Comparison of ENCODE assay signal across 10 cellular contexts in the genomic region with DNA sequence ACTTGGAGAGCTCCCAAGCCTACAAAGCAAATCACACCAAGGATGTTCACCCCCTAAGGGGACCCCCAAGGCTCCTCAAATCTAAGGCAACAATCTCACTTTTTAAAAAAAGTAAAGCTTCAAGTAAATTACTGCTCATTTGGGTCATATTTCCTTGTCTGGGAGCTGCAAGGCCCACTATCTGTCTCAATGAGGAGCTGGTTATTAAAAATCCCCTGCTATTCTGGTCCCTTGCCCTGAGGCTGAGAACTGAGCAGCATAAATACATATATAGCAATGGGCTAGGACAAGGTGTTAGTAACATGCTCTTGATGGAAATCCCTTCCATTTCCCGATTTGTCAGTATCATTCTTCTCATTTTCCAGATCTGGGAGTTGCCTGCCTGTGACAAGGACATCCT.
DNase-seq lines count a peak whose midpoint lies in the region; ATAC-seq and TF ChIP-seq lines count a peak whose summit lies in the region.
"Had no signal": no experiment of that assay in that cellular context is flagged by ENCODE, and none has a peak within 500 bp of the region (broad histone marks: within the 10 kb centered on the region; RNA-seq: fewer than 3 reads in every experiment).

No MANE protein-coding gene starts in this region.

- H3K27ac Mint-ChIP-seq in Calu3 (ENCODE audit: unreplicated experiment), result peak overlapping the region; percentile 74

- H3K36me3 ChIP-seq in PC-3 (ENCODE audit: low read depth, low read length), result peaks cover 79% of the 10 kb centered on the region
- H3K36me3 ChIP-seq in sigmoid colon, result peaks cover 0 to 10% (median 0%) of the 10 kb centered on the region in 4 donors
- peaks cover 0 to 22% of the 10 kb centered on the region in 2 donors for H3K36me3 ChIP-seq in neuronal stem cell (replicated peaks in 1 of 2; ENCODE audit: control insufficient read depth in 2 of 2, insufficient read depth in 2 of 2, low read length in 2 of 2)
- H3K36me3 ChIP-seq: prostate gland had no signal

- no peak overlapping the region for H4K91ac ChIP-seq in neuronal stem cell (ENCODE audit: low read depth, low read length, poor library complexity)

- no peak overlapping the region for H2AK5ac ChIP-seq in neuronal stem cell (ENCODE audit: low read depth, low read length)

- WGBS in sigmoid colon, 2 donors, result 71 to 74% methylated on average over 1 of the region's 1 CpG
- no CpG with 5 or more reads among the region's 1 CpG for WGBS in neuronal stem cell (ENCODE audit: extremely low coverage in 2 of 2, insufficient read length in 2 of 2, insufficient replicate concordance in 1 of 2), 2 donors

- H3K79me2 ChIP-seq in PC-3 (ENCODE audit: low read length), result peaks cover 94% of the 10 kb centered on the region

- ATAC-seq in PC-3, result no peak

- no peak overlapping the region for H3K23ac ChIP-seq in neuronal stem cell (ENCODE audit: low read depth, low read length, poor library complexity)

- DNase-seq in Calu3, result no peak
- DNase-seq in PC-3, result no peak
- DNase-seq in dorsolateral prefrontal cortex, result no peak
- no peak for DNase-seq in sigmoid colon
- no peak for DNase-seq in COR-L47 (lab: John Stamatoyannopoulos, UW)
- no peak for DNase-seq in mucosa of gallbladder (ENCODE audit: low spot score)
- no peak for DNase-seq in HT-29 (ENCODE audit: low spot score)
- no peak for DNase-seq in neuronal stem cell (ENCODE audit: low spot score)

- CTCF ChIA-PET in Calu3 (lab: Charles Lee) (interaction anchor here (1.1 to 2.4 kb wide), 4 partner anchors 17 to 310 kb away, joined by 3 to 5 read pairs (median 4); no protein-coding TSS in a partner anchor), PC-3 (lab: Charles Lee) (interaction anchor here (1.4 kb wide), 1 partner anchor 132 kb away, joined by 4 read pairs; no protein-coding TSS in a partner anchor)

- TF ChIP-seq CTCF in Calu3 (IDR thresholded peaks at IDR 0.05; ENCODE audit: unreplicated experiment), result no peak
- no peak for TF ChIP-seq CTCF in PC-3 (conservative IDR thresholded peaks at IDR 0.05; ENCODE audit: low read depth, low read length)
- TF ChIP-seq CTCF in dorsolateral prefrontal cortex (IDR thresholded peaks at IDR 0.05 in 54 of 56, conservative IDR thresholded peaks at IDR 0.05 in 2 of 56; ENCODE audit: low read depth in 1 of 56, partially characterized antibody in 56 of 56), result no peak
- no peak for TF ChIP-seq CTCF in sigmoid colon (IDR thresholded peaks at IDR 0.05)

- intact Hi-C loops in Calu3 (cut with micrococcal nuclease; ENCODE audit: unreplicated experiment), result loop anchor here (5.0 kb wide), 3 partner anchors 34 to 176 kb away; no protein-coding TSS in a partner anchor
- intact Hi-C loops in PC-3 (cut with micrococcal nuclease), result no loop called here
- intact Hi-C loops in dorsolateral prefrontal cortex (cut with DNase I), result no loop called here
- intact Hi-C loops in sigmoid colon (cut with DNase I), result no loop called here

- POLR2A ChIA-PET in PC-3 (lab: Charles Lee; ENCODE audit: unreplicated experiment), result no interaction called here

- H2BK15ac ChIP-seq in neuronal stem cell (ENCODE audit: low read length), result no peak overlapping the region

- H3K27me3 ChIP-seq in PC-3 (ENCODE audit: low read length) (no peaks in the 10 kb centered on the region), dorsolateral prefrontal cortex (no peaks in the 10 kb centered on the region), sigmoid colon (no peaks in the 10 kb centered on the region), neuronal stem cell (ENCODE audit: control insufficient read depth in 3 of 3, insufficient read depth in 3 of 3, low read depth in 1 of 3, low read length in 3 of 3) (no peaks in the 10 kb centered on the region)

- H4K20me1 ChIP-seq in PC-3 (ENCODE audit: low read length), result no peaks in the 10 kb centered on the region

- no peaks in the 10 kb centered on the region for H3K27me3 Mint-ChIP-seq in Calu3 (ENCODE audit: unreplicated experiment)

- no peak overlapping the region for H3K4me3 Mint-ChIP-seq in Calu3 (ENCODE audit: low read depth, unreplicated experiment)

- no peak overlapping the region for H3K4ac ChIP-seq in neuronal stem cell (ENCODE audit: low read length)

- no peak overlapping the region for H2AFZ ChIP-seq in PC-3 (ENCODE audit: low read length)
- no peak overlapping the region for H2AFZ ChIP-seq in neuronal stem cell (ENCODE audit: low read length)

- no peak overlapping the region for H2BK12ac ChIP-seq in neuronal stem cell (ENCODE audit: low read length)

- H3K4me1 ChIP-seq in PC-3 (ENCODE audit: insufficient read depth, low read length) (peaks cover 35% of the 10 kb centered on the region), sigmoid colon (peaks cover 0 to 51% (median 38%) of the 10 kb centered on the region in 4 donors), neuronal stem cell (ENCODE audit: control insufficient read depth in 2 of 2, insufficient read depth in 1 of 2, low read depth in 1 of 2, low read length in 2 of 2) (peaks cover 0 to 7% of the 10 kb centered on the region in 2 donors)
- H3K4me1 ChIP-seq: prostate gland had no signal

- no peak overlapping the region for H3K14ac ChIP-seq in neuronal stem cell (ENCODE audit: low read length)

- no peaks in the 10 kb centered on the region for H3K9me3 Mint-ChIP-seq in Calu3 (ENCODE audit: low read depth, unreplicated experiment)

- H3K79me1 ChIP-seq in neuronal stem cell (ENCODE audit: low read depth, low read length), result no peaks in the 10 kb centered on the region

- H3K9me2 ChIP-seq in PC-3 (replicated peaks; ENCODE audit: low read length), result no peaks in the 10 kb centered on the region

- H4K8ac ChIP-seq in neuronal stem cell (ENCODE audit: low read depth, low read length), result no peak overlapping the region

- H3K27ac ChIP-seq in PC-3 (ENCODE audit: low read length) (peak overlapping the region; percentile 75), dorsolateral prefrontal cortex (peak overlapping the region in 32 of 59 donors; percentile 2 to 79 (median 56)), sigmoid colon (peak overlapping the region; percentile 53 to 71 (median 61)), neuronal stem cell (replicated peaks; ENCODE audit: low read length) (no peak overlapping the region)
- H3K27ac ChIP-seq: prostate gland, SK-N-MC had no signal

- BruUV-seq in Calu3 (replicated peaks; lab: Mats Ljungman, UMichigan) (no TSS peak), PC-3 (replicated peaks; lab: Mats Ljungman, UMichigan) (no TSS peak)

- H3K4me3 ChIP-seq in PC-3 (ENCODE audit: low read length) (no peak overlapping the region), dorsolateral prefrontal cortex (no peak overlapping the region), sigmoid colon (no peak overlapping the region), neuronal stem cell (ENCODE audit: low read length in 2 of 2) (no peak overlapping the region)
- H3K4me3 ChIP-seq: prostate gland, SK-N-MC had no signal

- no peak for TF ChIP-seq EP300 in sigmoid colon (IDR thresholded peaks at IDR 0.05)

- H3F3A ChIP-seq in PC-3 (ENCODE audit: low read length, unreplicated experiment), result no peaks in the 10 kb centered on the region

- peak overlapping the region; percentile 34 for H3K9ac ChIP-seq in PC-3 (ENCODE audit: low read length)
- no peak overlapping the region for H3K9ac ChIP-seq in neuronal stem cell (ENCODE audit: low read depth, low read length, poor library complexity)

- peaks cover 72% of the 10 kb centered on the region for H3K4me1 Mint-ChIP-seq in Calu3 (ENCODE audit: low read depth, unreplicated experiment)

- no peak overlapping the region for H2BK120ac ChIP-seq in neuronal stem cell (ENCODE audit: low read depth, low read length)

- peaks cover 21% of the 10 kb centered on the region for H3K36me3 Mint-ChIP-seq in Calu3 (ENCODE audit: insufficient read depth, unreplicated experiment)

- H2BK5ac ChIP-seq in neuronal stem cell (ENCODE audit: low read length), result no peak overlapping the region

- H3K18ac ChIP-seq in neuronal stem cell (ENCODE audit: low read length), result no peak overlapping the region

- H3K9me3 ChIP-seq in PC-3 (ENCODE audit: low read length) (no peaks in the 10 kb centered on the region), sigmoid colon (no peaks in the 10 kb centered on the region), neuronal stem cell (replicated peaks in 1 of 2; ENCODE audit: control insufficient read depth in 2 of 2, insufficient read depth in 1 of 2, low read depth in 1 of 2, low read length in 2 of 2) (peaks cover 0 to 10% of the 10 kb centered on the region in 2 donors)
- H3K9me3 ChIP-seq: prostate gland had no signal

- H3K4me2 ChIP-seq in PC-3 (ENCODE audit: low read length) (peak overlapping the region; percentile 30), neuronal stem cell (ENCODE audit: insufficient read depth, low read length, poor library complexity, severe bottlenecking) (no peak overlapping the region)

- no peak for TF ChIP-seq POLR2A in sigmoid colon (IDR thresholded peaks at IDR 0.05)
